15 cellular contexts compared by ENCODE assay signal in the genomic region with DNA sequence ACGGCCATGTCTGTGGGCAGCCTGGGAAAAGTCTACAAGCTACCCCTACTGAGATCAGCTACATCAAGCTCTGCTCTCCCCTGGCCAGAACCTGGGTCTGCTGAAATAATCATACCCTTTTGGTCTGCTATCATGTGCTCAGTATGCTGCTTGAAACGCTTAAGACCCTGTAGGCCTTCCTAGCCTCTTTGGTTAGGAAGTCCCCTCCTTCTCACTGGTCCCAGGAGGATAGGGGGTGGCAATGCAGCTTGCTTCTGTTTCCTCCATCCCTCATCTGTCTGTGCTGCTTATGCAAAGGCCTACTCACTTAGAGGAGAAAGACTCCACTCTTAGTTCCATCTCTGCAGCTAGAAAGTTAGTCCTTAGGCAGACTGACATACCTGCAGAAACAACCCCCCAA.
DNase-seq lines count a peak whose midpoint lies in the region; ATAC-seq, FAIRE-seq and TF ChIP-seq lines count a peak whose summit lies in the region.
"Had no signal": no experiment of that assay in that cellular context is flagged by ENCODE, and none has a peak within 500 bp of the region (broad histone marks: within the 10 kb centered on the region; RNA-seq: fewer than 3 reads in every experiment).

No MANE protein-coding gene starts in this region.

- H3K27me3 Mint-ChIP-seq in CD4-positive, CD25-positive, alpha-beta regulatory T cell = no peaks in the 10 kb centered on the region
- H3K27me3 Mint-ChIP-seq in activated naive CD8-positive, alpha-beta T cell treated with anti-CD3 and anti-CD28 coated beads, Interleukin-2, amount 10 ng/mL, durations not matched to agents 7 days and 5 days = no peaks in the 10 kb centered on the region
- H3K27me3 Mint-ChIP-seq: stimulated activated naive CD8-positive, alpha-beta T cell treated with anti-CD3 and anti-CD28 coated beads, Interleukin-15, amount 100 ng/mL, for 72 hours had no signal

- peak; percentile 66 for FAIRE-seq in GM12892 (lab: Jason Lieb, UNC)

- POLR2A ChIA-PET in activated naive CD8-positive, alpha-beta T cell treated with anti-CD3 and anti-CD28 coated beads, Interleukin-2, amount 10 ng/mL, durations not matched to agents 7 days and 5 days (lab: Charles Lee) = interaction anchor here (0.9 to 10.4 kb wide), 8 partner anchors 11 to 130 kb away, joined by 3 to 275 read pairs (median 44); a partner anchor contains a TSS

- no peak overlapping the region for H3K4me3 Mint-ChIP-seq in CD4-positive, CD25-positive, alpha-beta regulatory T cell
- H3K4me3 Mint-ChIP-seq in activated naive CD8-positive, alpha-beta T cell treated with anti-CD3 and anti-CD28 coated beads, Interleukin-2, amount 10 ng/mL, durations not matched to agents 7 days and 5 days = no peak overlapping the region
- H3K4me3 Mint-ChIP-seq: WTC11 had no signal

- no peaks in the 10 kb centered on the region for H3K27me3 ChIP-seq in CD4-positive, CD25-positive, alpha-beta regulatory T cell (ENCODE audit: control insufficient read depth, insufficient read depth, low read length)
- H3K27me3 ChIP-seq: dorsolateral prefrontal cortex, hepatocyte had no signal

- no peaks in the 10 kb centered on the region for H3K36me3 ChIP-seq in CD4-positive, CD25-positive, alpha-beta regulatory T cell (ENCODE audit: control insufficient read depth, insufficient read depth, low read length)

- peak overlapping the region; percentile 74 to 100 (median 93) for H3K27ac Mint-ChIP-seq in CD4-positive, CD25-positive, alpha-beta regulatory T cell
- peak overlapping the region; percentile 95 for H3K27ac Mint-ChIP-seq in activated naive CD8-positive, alpha-beta T cell treated with anti-CD3 and anti-CD28 coated beads, Interleukin-2, amount 10 ng/mL, durations not matched to agents 7 days and 5 days
- H3K27ac Mint-ChIP-seq: progenitor cell of endocrine pancreas, WTC11 had no signal

- H3K36me3 Mint-ChIP-seq in CD4-positive, CD25-positive, alpha-beta regulatory T cell = no peaks in the 10 kb centered on the region
- peaks cover 16% of the 10 kb centered on the region for H3K36me3 Mint-ChIP-seq in activated naive CD8-positive, alpha-beta T cell treated with anti-CD3 and anti-CD28 coated beads, Interleukin-2, amount 10 ng/mL, durations not matched to agents 7 days and 5 days
- H3K36me3 Mint-ChIP-seq: WTC11 had no signal

- no peak for TF ChIP-seq POLR2A in GM12892 (IDR thresholded peaks at IDR 0.05; ENCODE audit: low read depth, low read length)

- no peaks in the 10 kb centered on the region for H3K9me3 ChIP-seq in CD4-positive, CD25-positive, alpha-beta regulatory T cell (ENCODE audit: control insufficient read depth in 2 of 2, low read length in 2 of 2)

- no peak overlapping the region for H3K27ac ChIP-seq in CD4-positive, CD25-positive, alpha-beta regulatory T cell (ENCODE audit: insufficient read depth, low read length, poor library complexity, severe bottlenecking)
- H3K27ac ChIP-seq: dorsolateral prefrontal cortex, hepatocyte had no signal

- peak overlapping the region; percentile 53 for H3K4me3 ChIP-seq in CD4-positive, CD25-positive, alpha-beta regulatory T cell (ENCODE audit: low read depth, low read length)
- H3K4me3 ChIP-seq: dorsolateral prefrontal cortex, hepatocyte, smooth muscle cell had no signal

- DNase-seq in CD4-positive, CD25-positive, alpha-beta regulatory T cell = peak in 1 of 3 donors; percentile 7
- no peak for DNase-seq in GM12892 (ENCODE audit: insufficient read length)
- no peak for DNase-seq in activated naive CD8-positive, alpha-beta T cell treated with anti-CD3 and anti-CD28 coated beads, Interleukin-2, amount 10 ng/mL, durations not matched to agents 7 days and 5 days
- no peak for DNase-seq in NCI-H1092 treated with DMSO at 0.1 percent for 48 hours (lab: John Stamatoyannopoulos, UW)
- no peak for DNase-seq in SIG-M5 (lab: John Stamatoyannopoulos, UW)
- no peak for DNase-seq in activated gamma-delta T cell (lab: John Stamatoyannopoulos, UW)
- no peak for DNase-seq in HPDE6-E6E7 (ENCODE audit: extremely low spot score)
- DNase-seq: NCI-H524 treated with DMSO at 0.1 percent for 48 hours had no signal

- peaks cover 59% of the 10 kb centered on the region for H3K4me1 ChIP-seq in CD4-positive, CD25-positive, alpha-beta regulatory T cell (ENCODE audit: control insufficient read depth, insufficient read depth, low read length, poor library complexity, severe bottlenecking)

- H3K4me1 Mint-ChIP-seq in CD4-positive, CD25-positive, alpha-beta regulatory T cell = peaks cover 37 to 78% (median 66%) of the 10 kb centered on the region in 4 donors
- H3K4me1 Mint-ChIP-seq in activated naive CD8-positive, alpha-beta T cell treated with anti-CD3 and anti-CD28 coated beads, Interleukin-2, amount 10 ng/mL, durations not matched to agents 7 days and 5 days = peaks cover 57% of the 10 kb centered on the region

- no peak for ATAC-seq in CD4-positive, CD25-positive, alpha-beta regulatory T cell (ENCODE audit: low read depth in 2 of 2)
- peak; percentile 46 for ATAC-seq in HG03378 (IDR thresholded peaks at IDR 0.05; ENCODE audit: unreplicated experiment)
- ATAC-seq in activated naive CD8-positive, alpha-beta T cell treated with anti-CD3 and anti-CD28 coated beads, Interleukin-2, amount 10 ng/mL, durations not matched to agents 7 days and 5 days (ENCODE audit: low read depth) = no peak

- peaks cover 0 to 2% (median 0%) of the 10 kb centered on the region in 7 donors for H3K9me3 Mint-ChIP-seq in CD4-positive, CD25-positive, alpha-beta regulatory T cell
- no peaks in the 10 kb centered on the region for H3K9me3 Mint-ChIP-seq in activated naive CD8-positive, alpha-beta T cell treated with anti-CD3 and anti-CD28 coated beads, Interleukin-2, amount 10 ng/mL, durations not matched to agents 7 days and 5 days
